ENCODE assay signal across 10 cellular contexts in genomic region chr2:143452817-143453462, GRCh38.
DNase-seq lines count a peak whose midpoint lies in the region; ATAC-seq, FAIRE-seq and TF ChIP-seq lines count a peak whose summit lies in the region.
"Had no signal": no experiment of that assay in that cellular context is flagged by ENCODE, and none has a peak within 500 bp of the region (broad histone marks: within the 10 kb centered on the region; RNA-seq: fewer than 3 reads in every experiment).

No MANE protein-coding gene starts in this region.

- POLR2A ChIA-PET in activated CD4-positive, alpha-beta T cell treated with anti-CD3 and anti-CD28 coated beads for 36 hours (lab: Charles Lee), result interaction anchor here (0.6 kb wide), 1 partner anchor 36 kb away, joined by 5 read pairs; no protein-coding TSS in a partner anchor

- no peak overlapping the region for H3K27ac Mint-ChIP-seq in activated CD4-positive, alpha-beta T cell treated with anti-CD3 and anti-CD28 coated beads for 36 hours
- H3K27ac Mint-ChIP-seq in natural killer cell treated with Interleukin-12 subunit alpha and Interleukin-12 subunit beta and Interleukin-15 and Interleukin-18, amount 100 ng/mL, for 72 hours, result peak overlapping the region; percentile 41 to 66

- no peaks in the 10 kb centered on the region for H3K27me3 Mint-ChIP-seq in activated CD4-positive, alpha-beta T cell treated with anti-CD3 and anti-CD28 coated beads for 36 hours
- no peaks in the 10 kb centered on the region for H3K27me3 Mint-ChIP-seq in natural killer cell treated with Interleukin-12 subunit alpha and Interleukin-12 subunit beta and Interleukin-15 and Interleukin-18, amount 100 ng/mL, for 72 hours

- H3K4me1 Mint-ChIP-seq in activated CD4-positive, alpha-beta T cell treated with anti-CD3 and anti-CD28 coated beads for 36 hours, result peaks cover 37% of the 10 kb centered on the region
- peaks cover 33 to 41% of the 10 kb centered on the region in 2 donors for H3K4me1 Mint-ChIP-seq in natural killer cell treated with Interleukin-12 subunit alpha and Interleukin-12 subunit beta and Interleukin-15 and Interleukin-18, amount 100 ng/mL, for 72 hours (ENCODE audit: low read depth in 2 of 2)

- H3K36me3 ChIP-seq in upper lobe of right lung, result no peaks in the 10 kb centered on the region

- H3K4me3 ChIP-seq in upper lobe of right lung, result no peak overlapping the region

- H3K9me3 ChIP-seq in upper lobe of right lung, result no peaks in the 10 kb centered on the region

- ATAC-seq in GM19395 (IDR thresholded peaks at IDR 0.05; ENCODE audit: unreplicated experiment), result peak; percentile 73
- ATAC-seq in HG02938 (IDR thresholded peaks at IDR 0.05; ENCODE audit: unreplicated experiment), result peak; percentile 72
- ATAC-seq in activated CD4-positive, alpha-beta T cell treated with anti-CD3 and anti-CD28 coated beads for 36 hours, result peak; percentile 77
- peak; percentile 89 to 97 for ATAC-seq in natural killer cell treated with Interleukin-12 subunit alpha and Interleukin-12 subunit beta and Interleukin-15 and Interleukin-18, amount 100 ng/mL, for 72 hours
- no peak for ATAC-seq in upper lobe of right lung
- no peak for ATAC-seq in GM21526 (IDR thresholded peaks at IDR 0.05; ENCODE audit: low FRiP score, unreplicated experiment)
- ATAC-seq: esophagus mucosa had no signal

- H3K27me3 ChIP-seq in upper lobe of right lung, result no peaks in the 10 kb centered on the region

- H3K27ac ChIP-seq in upper lobe of right lung, result no peak overlapping the region
- H3K27ac ChIP-seq: parathyroid adenoma had no signal

- no peaks in the 10 kb centered on the region for H3K4me1 ChIP-seq in upper lobe of right lung
- H3K4me1 ChIP-seq: parathyroid adenoma had no signal

- H3K9me3 Mint-ChIP-seq in activated CD4-positive, alpha-beta T cell treated with anti-CD3 and anti-CD28 coated beads for 36 hours (ENCODE audit: low read depth), result no peaks in the 10 kb centered on the region
- no peaks in the 10 kb centered on the region for H3K9me3 Mint-ChIP-seq in natural killer cell treated with Interleukin-12 subunit alpha and Interleukin-12 subunit beta and Interleukin-15 and Interleukin-18, amount 100 ng/mL, for 72 hours

- intact Hi-C loops in activated CD4-positive, alpha-beta T cell treated with anti-CD3 and anti-CD28 coated beads for 36 hours (cut with DNase I, micrococcal nuclease), result no loop called here
- intact Hi-C loops in upper lobe of right lung (cut with DNase I), result no loop called here

- CTCF ChIA-PET in activated CD4-positive, alpha-beta T cell treated with anti-CD3 and anti-CD28 coated beads for 36 hours (lab: Charles Lee), result interaction anchor here (0.9 kb wide), 1 partner anchor 21 kb away, joined by 4 read pairs; no protein-coding TSS in a partner anchor

- H3K4me3 Mint-ChIP-seq in activated CD4-positive, alpha-beta T cell treated with anti-CD3 and anti-CD28 coated beads for 36 hours, result no peak overlapping the region
- peak overlapping the region; percentile 56 for H3K4me3 Mint-ChIP-seq in natural killer cell treated with Interleukin-12 subunit alpha and Interleukin-12 subunit beta and Interleukin-15 and Interleukin-18, amount 100 ng/mL, for 72 hours

- peaks cover 15% of the 10 kb centered on the region for H3K36me3 Mint-ChIP-seq in activated CD4-positive, alpha-beta T cell treated with anti-CD3 and anti-CD28 coated beads for 36 hours (ENCODE audit: low read depth)
- peaks cover under 1% of the 10 kb centered on the region for H3K36me3 Mint-ChIP-seq in natural killer cell treated with Interleukin-12 subunit alpha and Interleukin-12 subunit beta and Interleukin-15 and Interleukin-18, amount 100 ng/mL, for 72 hours

- FAIRE-seq in frontal cortex (lab: Jason Lieb, UNC), result no peak

- DNase-seq in activated CD4-positive, alpha-beta T cell treated with anti-CD3 and anti-CD28 coated beads for 36 hours, result peak; percentile 58
- DNase-seq in natural killer cell treated with Interleukin-12 subunit alpha and Interleukin-12 subunit beta and Interleukin-15 and Interleukin-18, amount 100 ng/mL, for 72 hours (ENCODE audit: low spot score), result peak; percentile 69
- DNase-seq in upper lobe of right lung (no peak), frontal cortex (ENCODE audit: low spot score in 2 of 2) (no peak)
- DNase-seq: kidney glomerular epithelial cell had no signal

- no peak for TF ChIP-seq CTCF in upper lobe of right lung (IDR thresholded peaks at IDR 0.05)

Comparison
In these comparisons a context has a peak if more than half of its experiments do, and no peak if none do; other contexts are left out.
1. ATAC-seq: peak in GM19395 (single experiment), HG02938 (single experiment), activated CD4-positive, alpha-beta T cell treated with anti-CD3 and anti-CD28 coated beads for 36 hours (single experiment) and natural killer cell treated with Interleukin-12 subunit alpha and Interleukin-12 subunit beta and Interleukin-15 and Interleukin-18, amount 100 ng/mL, for 72 hours (2 of 2); none in upper lobe of right lung (single experiment) and GM21526 (single experiment).
2. DNase-seq: peak in activated CD4-positive, alpha-beta T cell treated with anti-CD3 and anti-CD28 coated beads for 36 hours (single experiment) and natural killer cell treated with Interleukin-12 subunit alpha and Interleukin-12 subunit beta and Interleukin-15 and Interleukin-18, amount 100 ng/mL, for 72 hours (single experiment); none in upper lobe of right lung (single experiment) and frontal cortex (0 of 2).